In the genomic region with DNA sequence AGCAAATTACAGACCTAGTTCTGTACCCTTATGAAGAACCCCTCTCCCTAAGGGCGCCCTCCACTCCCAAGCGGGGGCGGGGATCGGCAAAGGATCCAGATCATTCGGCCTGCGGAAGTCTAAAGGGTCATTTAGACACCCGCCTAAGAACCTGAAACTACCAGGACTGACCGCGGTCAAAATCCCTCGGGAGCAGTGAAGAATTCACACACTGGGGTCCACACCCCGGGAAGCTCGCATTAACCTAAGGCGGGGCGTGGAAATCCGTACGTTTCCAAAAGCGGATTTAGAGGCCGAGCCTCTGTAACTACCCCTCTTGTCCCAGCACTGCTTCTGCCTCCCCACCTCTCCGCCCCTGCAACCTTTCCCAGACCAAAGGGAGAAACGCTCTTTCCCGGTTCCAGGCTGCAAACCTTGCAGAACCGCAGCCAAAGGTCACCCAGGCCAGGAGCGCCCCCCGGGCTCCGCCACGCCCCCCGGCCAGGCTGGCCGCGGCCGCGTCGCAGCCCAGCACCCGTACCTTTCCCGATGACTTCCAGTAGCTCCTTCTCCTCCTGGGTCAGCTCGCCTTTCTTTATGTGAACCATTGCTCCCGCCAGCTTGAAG, we compare ENCODE assay signal across 1 cellular context.
TF ChIP-seq lines count a peak whose summit lies in the region.

No MANE protein-coding gene starts in this region.

TF ChIP-seq in HepG2, 621 proteins besides CTCF, POLR2A, EP300 and RAD21 (continued from another document and continues in another):
- no peak for TF ChIP-seq ADNP (CRISPR knock-in tag; IDR thresholded peaks at IDR 0.05)
- TF ChIP-seq, protein P1, sequence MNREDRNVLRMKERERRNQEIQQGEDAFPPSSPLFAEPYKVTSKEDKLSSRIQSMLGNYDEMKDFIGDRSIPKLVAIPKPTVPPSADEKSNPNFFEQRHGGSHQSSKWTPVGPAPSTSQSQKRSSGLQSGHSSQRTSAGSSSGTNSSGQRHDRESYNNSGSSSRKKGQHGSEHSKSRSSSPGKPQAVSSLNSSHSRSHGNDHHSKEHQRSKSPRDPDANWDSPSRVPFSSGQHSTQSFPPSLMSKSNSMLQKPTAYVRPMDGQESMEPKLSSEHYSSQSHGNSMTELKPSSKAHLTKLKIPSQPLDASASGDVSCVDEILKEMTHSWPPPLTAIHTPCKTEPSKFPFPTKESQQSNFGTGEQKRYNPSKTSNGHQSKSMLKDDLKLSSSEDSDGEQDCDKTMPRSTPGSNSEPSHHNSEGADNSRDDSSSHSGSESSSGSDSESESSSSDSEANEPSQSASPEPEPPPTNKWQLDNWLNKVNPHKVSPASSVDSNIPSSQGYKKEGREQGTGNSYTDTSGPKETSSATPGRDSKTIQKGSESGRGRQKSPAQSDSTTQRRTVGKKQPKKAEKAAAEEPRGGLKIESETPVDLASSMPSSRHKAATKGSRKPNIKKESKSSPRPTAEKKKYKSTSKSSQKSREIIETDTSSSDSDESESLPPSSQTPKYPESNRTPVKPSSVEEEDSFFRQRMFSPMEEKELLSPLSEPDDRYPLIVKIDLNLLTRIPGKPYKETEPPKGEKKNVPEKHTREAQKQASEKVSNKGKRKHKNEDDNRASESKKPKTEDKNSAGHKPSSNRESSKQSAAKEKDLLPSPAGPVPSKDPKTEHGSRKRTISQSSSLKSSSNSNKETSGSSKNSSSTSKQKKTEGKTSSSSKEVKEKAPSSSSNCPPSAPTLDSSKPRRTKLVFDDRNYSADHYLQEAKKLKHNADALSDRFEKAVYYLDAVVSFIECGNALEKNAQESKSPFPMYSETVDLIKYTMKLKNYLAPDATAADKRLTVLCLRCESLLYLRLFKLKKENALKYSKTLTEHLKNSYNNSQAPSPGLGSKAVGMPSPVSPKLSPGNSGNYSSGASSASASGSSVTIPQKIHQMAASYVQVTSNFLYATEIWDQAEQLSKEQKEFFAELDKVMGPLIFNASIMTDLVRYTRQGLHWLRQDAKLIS (CRISPR knock-in tag; IDR thresholded peaks at IDR 0.05): no peak
- no peak for TF ChIP-seq ZNF205 (CRISPR knock-in tag; IDR thresholded peaks at IDR 0.05)
- TF ChIP-seq, protein P2, sequence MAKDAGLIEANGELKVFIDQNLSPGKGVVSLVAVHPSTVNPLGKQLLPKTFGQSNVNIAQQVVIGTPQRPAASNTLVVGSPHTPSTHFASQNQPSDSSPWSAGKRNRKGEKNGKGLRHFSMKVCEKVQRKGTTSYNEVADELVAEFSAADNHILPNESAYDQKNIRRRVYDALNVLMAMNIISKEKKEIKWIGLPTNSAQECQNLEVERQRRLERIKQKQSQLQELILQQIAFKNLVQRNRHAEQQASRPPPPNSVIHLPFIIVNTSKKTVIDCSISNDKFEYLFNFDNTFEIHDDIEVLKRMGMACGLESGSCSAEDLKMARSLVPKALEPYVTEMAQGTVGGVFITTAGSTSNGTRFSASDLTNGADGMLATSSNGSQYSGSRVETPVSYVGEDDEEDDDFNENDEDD (CRISPR knock-in tag; IDR thresholded peaks at IDR 0.05; ENCODE audit: borderline replicate concordance): no peak
- peak; percentile 50 for TF ChIP-seq NR2F6 (IDR thresholded peaks at IDR 0.05)
- TF ChIP-seq NR2F6 (CRISPR knock-in tag; IDR thresholded peaks at IDR 0.05): no peak
- peak; percentile 4 for TF ChIP-seq ZNF781 (CRISPR knock-in tag; IDR thresholded peaks at IDR 0.05; ENCODE audit: borderline replicate concordance, not compliant biosample characterization)
- TF ChIP-seq SNAI1 (CRISPR knock-in tag; IDR thresholded peaks at IDR 0.05; ENCODE audit: borderline replicate concordance): no peak
- TF ChIP-seq ZBTB7B (CRISPR knock-in tag; IDR thresholded peaks at IDR 0.05): peak; percentile 79; the same call in 1 of the 2 replicates
- no peak for TF ChIP-seq FLYWCH1 (CRISPR knock-in tag; IDR thresholded peaks at IDR 0.05)
- TF ChIP-seq, protein P3, sequence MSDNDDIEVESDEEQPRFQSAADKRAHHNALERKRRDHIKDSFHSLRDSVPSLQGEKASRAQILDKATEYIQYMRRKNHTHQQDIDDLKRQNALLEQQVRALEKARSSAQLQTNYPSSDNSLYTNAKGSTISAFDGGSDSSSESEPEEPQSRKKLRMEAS (IDR thresholded peaks at IDR 0.05): peak; percentile 19; the same call in 1 of the 2 replicates
- TF ChIP-seq KLF11 (CRISPR knock-in tag; IDR thresholded peaks at IDR 0.05): no peak
- TF ChIP-seq ZNF768 (CRISPR knock-in tag; IDR thresholded peaks at IDR 0.05): peak; percentile 67
- TF ChIP-seq ZNF292 (CRISPR knock-in tag; IDR thresholded peaks at IDR 0.05; ENCODE audit: borderline replicate concordance, low read depth): no peak
- no peak for TF ChIP-seq TEAD2 (CRISPR knock-in tag; IDR thresholded peaks at IDR 0.05)
- TF ChIP-seq, protein P4, sequence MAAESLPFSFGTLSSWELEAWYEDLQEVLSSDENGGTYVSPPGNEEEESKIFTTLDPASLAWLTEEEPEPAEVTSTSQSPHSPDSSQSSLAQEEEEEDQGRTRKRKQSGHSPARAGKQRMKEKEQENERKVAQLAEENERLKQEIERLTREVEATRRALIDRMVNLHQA (CRISPR knock-in tag; IDR thresholded peaks at IDR 0.05): no peak
- TF ChIP-seq, protein P5, sequence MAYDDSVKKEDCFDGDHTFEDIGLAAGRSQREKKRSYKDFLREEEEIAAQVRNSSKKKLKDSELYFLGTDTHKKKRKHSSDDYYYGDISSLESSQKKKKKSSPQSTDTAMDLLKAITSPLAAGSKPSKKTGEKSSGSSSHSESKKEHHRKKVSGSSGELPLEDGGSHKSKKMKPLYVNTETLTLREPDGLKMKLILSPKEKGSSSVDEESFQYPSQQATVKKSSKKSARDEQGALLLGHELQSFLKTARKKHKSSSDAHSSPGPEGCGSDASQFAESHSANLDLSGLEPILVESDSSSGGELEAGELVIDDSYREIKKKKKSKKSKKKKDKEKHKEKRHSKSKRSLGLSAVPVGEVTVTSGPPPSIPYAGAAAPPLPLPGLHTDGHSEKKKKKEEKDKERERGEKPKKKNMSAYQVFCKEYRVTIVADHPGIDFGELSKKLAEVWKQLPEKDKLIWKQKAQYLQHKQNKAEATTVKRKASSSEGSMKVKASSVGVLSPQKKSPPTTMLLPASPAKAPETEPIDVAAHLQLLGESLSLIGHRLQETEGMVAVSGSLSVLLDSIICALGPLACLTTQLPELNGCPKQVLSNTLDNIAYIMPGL (CRISPR knock-in tag; IDR thresholded peaks at IDR 0.05; ENCODE audit: borderline replicate concordance in 1 of 2, low read depth in 1 of 2): peak in 1 of 2 experiments; percentile 80; a peak in 2 of 4 replicates
- TF ChIP-seq, protein P6, sequence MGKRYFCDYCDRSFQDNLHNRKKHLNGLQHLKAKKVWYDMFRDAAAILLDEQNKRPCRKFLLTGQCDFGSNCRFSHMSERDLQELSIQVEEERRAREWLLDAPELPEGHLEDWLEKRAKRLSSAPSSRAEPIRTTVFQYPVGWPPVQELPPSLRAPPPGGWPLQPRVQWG (CRISPR knock-in tag; IDR thresholded peaks at IDR 0.05; ENCODE audit: borderline replicate concordance, low read depth): no peak
- TF ChIP-seq, protein P7, sequence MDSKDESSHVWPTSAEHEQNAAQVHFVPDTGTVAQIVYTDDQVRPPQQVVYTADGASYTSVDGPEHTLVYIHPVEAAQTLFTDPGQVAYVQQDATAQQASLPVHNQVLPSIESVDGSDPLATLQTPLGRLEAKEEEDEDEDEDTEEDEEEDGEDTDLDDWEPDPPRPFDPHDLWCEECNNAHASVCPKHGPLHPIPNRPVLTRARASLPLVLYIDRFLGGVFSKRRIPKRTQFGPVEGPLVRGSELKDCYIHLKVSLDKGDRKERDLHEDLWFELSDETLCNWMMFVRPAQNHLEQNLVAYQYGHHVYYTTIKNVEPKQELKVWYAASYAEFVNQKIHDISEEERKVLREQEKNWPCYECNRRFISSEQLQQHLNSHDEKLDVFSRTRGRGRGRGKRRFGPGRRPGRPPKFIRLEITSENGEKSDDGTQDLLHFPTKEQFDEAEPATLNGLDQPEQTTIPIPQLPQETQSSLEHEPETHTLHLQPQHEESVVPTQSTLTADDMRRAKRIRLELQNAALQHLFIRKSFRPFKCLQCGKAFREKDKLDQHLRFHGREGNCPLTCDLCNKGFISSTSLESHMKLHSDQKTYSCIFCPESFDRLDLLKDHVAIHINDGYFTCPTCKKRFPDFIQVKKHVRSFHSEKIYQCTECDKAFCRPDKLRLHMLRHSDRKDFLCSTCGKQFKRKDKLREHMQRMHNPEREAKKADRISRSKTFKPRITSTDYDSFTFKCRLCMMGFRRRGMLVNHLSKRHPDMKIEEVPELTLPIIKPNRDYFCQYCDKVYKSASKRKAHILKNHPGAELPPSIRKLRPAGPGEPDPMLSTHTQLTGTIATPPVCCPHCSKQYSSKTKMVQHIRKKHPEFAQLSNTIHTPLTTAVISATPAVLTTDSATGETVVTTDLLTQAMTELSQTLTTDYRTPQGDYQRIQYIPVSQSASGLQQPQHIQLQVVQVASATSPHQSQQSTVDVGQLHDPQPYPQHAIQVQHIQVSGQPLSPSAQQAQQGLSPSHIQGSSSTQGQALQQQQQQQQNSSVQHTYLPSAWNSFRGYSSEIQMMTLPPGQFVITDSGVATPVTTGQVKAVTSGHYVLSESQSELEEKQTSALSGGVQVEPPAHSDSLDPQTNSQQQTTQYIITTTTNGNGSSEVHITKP (CRISPR knock-in tag; IDR thresholded peaks at IDR 0.05; ENCODE audit: low read depth): no peak
- TF ChIP-seq, protein P8, sequence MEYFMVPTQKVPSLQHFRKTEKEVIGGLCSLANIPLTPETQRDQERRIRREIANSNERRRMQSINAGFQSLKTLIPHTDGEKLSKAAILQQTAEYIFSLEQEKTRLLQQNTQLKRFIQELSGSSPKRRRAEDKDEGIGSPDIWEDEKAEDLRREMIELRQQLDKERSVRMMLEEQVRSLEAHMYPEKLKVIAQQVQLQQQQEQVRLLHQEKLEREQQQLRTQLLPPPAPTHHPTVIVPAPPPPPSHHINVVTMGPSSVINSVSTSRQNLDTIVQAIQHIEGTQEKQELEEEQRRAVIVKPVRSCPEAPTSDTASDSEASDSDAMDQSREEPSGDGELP (IDR thresholded peaks at IDR 0.05; ENCODE audit: borderline replicate concordance, low read depth): peak; percentile 11; the same call in 1 of the 2 replicates
- TF ChIP-seq, protein P9, sequence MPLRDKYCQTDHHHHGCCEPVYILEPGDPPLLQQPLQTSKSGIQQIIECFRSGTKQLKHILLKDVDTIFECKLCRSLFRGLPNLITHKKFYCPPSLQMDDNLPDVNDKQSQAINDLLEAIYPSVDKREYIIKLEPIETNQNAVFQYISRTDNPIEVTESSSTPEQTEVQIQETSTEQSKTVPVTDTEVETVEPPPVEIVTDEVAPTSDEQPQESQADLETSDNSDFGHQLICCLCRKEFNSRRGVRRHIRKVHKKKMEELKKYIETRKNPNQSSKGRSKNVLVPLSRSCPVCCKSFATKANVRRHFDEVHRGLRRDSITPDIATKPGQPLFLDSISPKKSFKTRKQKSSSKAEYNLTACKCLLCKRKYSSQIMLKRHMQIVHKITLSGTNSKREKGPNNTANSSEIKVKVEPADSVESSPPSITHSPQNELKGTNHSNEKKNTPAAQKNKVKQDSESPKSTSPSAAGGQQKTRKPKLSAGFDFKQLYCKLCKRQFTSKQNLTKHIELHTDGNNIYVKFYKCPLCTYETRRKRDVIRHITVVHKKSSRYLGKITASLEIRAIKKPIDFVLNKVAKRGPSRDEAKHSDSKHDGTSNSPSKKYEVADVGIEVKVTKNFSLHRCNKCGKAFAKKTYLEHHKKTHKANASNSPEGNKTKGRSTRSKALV (CRISPR knock-in tag; IDR thresholded peaks at IDR 0.05): no peak; the same call in 1 of the 2 replicates
- TF ChIP-seq ZSCAN20 (CRISPR knock-in tag; IDR thresholded peaks at IDR 0.05; ENCODE audit: borderline replicate concordance): no peak
- TF ChIP-seq, protein P10, sequence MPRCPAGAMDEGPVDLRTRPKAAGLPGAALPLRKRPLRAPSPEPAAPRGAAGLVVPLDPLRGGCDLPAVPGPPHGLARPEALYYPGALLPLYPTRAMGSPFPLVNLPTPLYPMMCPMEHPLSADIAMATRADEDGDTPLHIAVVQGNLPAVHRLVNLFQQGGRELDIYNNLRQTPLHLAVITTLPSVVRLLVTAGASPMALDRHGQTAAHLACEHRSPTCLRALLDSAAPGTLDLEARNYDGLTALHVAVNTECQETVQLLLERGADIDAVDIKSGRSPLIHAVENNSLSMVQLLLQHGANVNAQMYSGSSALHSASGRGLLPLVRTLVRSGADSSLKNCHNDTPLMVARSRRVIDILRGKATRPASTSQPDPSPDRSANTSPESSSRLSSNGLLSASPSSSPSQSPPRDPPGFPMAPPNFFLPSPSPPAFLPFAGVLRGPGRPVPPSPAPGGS (CRISPR knock-in tag; IDR thresholded peaks at IDR 0.05): no peak
- TF ChIP-seq, protein P11, sequence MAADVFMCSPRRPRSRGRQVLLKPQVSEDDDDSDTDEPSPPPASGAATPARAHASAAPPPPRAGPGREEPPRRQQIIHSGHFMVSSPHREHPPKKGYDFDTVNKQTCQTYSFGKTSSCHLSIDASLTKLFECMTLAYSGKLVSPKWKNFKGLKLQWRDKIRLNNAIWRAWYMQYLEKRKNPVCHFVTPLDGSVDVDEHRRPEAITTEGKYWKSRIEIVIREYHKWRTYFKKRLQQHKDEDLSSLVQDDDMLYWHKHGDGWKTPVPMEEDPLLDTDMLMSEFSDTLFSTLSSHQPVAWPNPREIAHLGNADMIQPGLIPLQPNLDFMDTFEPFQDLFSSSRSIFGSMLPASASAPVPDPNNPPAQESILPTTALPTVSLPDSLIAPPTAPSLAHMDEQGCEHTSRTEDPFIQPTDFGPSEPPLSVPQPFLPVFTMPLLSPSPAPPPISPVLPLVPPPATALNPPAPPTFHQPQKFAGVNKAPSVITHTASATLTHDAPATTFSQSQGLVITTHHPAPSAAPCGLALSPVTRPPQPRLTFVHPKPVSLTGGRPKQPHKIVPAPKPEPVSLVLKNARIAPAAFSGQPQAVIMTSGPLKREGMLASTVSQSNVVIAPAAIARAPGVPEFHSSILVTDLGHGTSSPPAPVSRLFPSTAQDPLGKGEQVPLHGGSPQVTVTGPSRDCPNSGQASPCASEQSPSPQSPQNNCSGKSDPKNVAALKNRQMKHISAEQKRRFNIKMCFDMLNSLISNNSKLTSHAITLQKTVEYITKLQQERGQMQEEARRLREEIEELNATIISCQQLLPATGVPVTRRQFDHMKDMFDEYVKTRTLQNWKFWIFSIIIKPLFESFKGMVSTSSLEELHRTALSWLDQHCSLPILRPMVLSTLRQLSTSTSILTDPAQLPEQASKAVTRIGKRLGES (CRISPR knock-in tag; IDR thresholded peaks at IDR 0.05; ENCODE audit: borderline replicate concordance): no peak
- no peak for TF ChIP-seq ZFP36 (IDR thresholded peaks at IDR 0.05; ENCODE audit: borderline replicate concordance, low read depth, low read length, partially characterized antibody)
- peak; percentile 21; the same call in 1 of the 2 replicates for TF ChIP-seq DMAP1 (CRISPR knock-in tag; IDR thresholded peaks at IDR 0.05)
- TF ChIP-seq, protein P12, sequence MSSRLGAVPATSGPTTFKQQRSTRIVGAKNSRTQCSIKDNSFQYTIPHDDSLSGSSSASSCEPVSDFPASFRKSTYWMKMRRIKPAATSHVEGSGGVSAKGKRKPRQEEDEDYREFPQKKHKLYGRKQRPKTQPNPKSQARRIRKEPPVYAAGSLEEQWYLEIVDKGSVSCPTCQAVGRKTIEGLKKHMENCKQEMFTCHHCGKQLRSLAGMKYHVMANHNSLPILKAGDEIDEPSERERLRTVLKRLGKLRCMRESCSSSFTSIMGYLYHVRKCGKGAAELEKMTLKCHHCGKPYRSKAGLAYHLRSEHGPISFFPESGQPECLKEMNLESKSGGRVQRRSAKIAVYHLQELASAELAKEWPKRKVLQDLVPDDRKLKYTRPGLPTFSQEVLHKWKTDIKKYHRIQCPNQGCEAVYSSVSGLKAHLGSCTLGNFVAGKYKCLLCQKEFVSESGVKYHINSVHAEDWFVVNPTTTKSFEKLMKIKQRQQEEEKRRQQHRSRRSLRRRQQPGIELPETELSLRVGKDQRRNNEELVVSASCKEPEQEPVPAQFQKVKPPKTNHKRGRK (CRISPR knock-in tag; IDR thresholded peaks at IDR 0.05): no peak
- no peak for TF ChIP-seq ZNF883 (CRISPR knock-in tag; IDR thresholded peaks at IDR 0.05; ENCODE audit: not compliant biosample characterization)
